ENCODE assay signal across 15 cellular contexts in genomic region chr5:153982206-153982605, GRCh38. TPM values are rescaled to one million over a fixed set of nuclear protein-coding genes. Genes with fewer than 3 reads are reported as not detected.
A peak's percentile ranks its signal among the peaks of the same experiment; 100 is the strongest.
DNase-seq lines count a peak whose midpoint lies in the region; ATAC-seq, FAIRE-seq and TF ChIP-seq lines count a peak whose summit lies in the region.
"Had no signal": no experiment of that assay in that cellular context is flagged by ENCODE, and none has a peak within 500 bp of the region (broad histone marks: within the 10 kb centered on the region; RNA-seq: fewer than 3 reads in every experiment).

No MANE protein-coding gene starts in this region.

- no peaks in the 10 kb centered on the region for H3K9me2 ChIP-seq in GM23248 (ENCODE audit: insufficient read depth)

- TF ChIP-seq CTCF in RWPE1 (conservative IDR thresholded peaks at IDR 0.05; ENCODE audit: low read depth) (no peak), epithelial cell of esophagus (IDR thresholded peaks at IDR 0.05; ENCODE audit: insufficient read depth, low read depth, low read length, missing control alignments) (no peak), keratinocyte (optimal IDR thresholded peaks at IDR 0.05 in 1 of 3, IDR thresholded peaks at IDR 0.05 in 1 of 3, conservative IDR thresholded peaks at IDR 0.05 in 1 of 3; ENCODE audit: extremely low read depth in 1 of 3, insufficient read depth in 2 of 3, low read length in 3 of 3) (no peak)

- FAIRE-seq in keratinocyte (lab: Jason Lieb, UNC), result peak; percentile 93
- FAIRE-seq: HepG2 had no signal

- H3K36me3 ChIP-seq in GM23248 (ENCODE audit: low read depth) (no peaks in the 10 kb centered on the region), keratinocyte (ENCODE audit: control insufficient read depth in 2 of 2, extremely low read depth in 1 of 2, insufficient read depth in 2 of 2, low read length in 2 of 2) (no peaks in the 10 kb centered on the region)
- H3K36me3 ChIP-seq: BLaER1, HAP-1 had no signal

- DNase-seq in GM23248 (peak; percentile 35), RWPE1 (ENCODE audit: low spot score) (peak; percentile 63), epithelial cell of esophagus (ENCODE audit: low read depth) (peak; percentile 82), keratinocyte (ENCODE audit: low read depth, low spot score) (no peak), hippocampal formation (lab: John Stamatoyannopoulos, UW) (no peak), COLO668 (lab: John Stamatoyannopoulos, UW; ENCODE audit: unreplicated experiment) (no peak), hepatic stellate cell (ENCODE audit: low spot score) (no peak)
- DNase-seq: 8988T; Calu3; CD4-positive, alpha-beta memory T cell; DMS79 treated with DMSO at 0.1 percent for 48 hours had no signal

- no peak overlapping the region for H3K9ac ChIP-seq in GM23248
- no peak overlapping the region for H3K9ac ChIP-seq in keratinocyte (ENCODE audit: control insufficient read depth, extremely low read depth, insufficient read depth, low read length)
- H3K9ac ChIP-seq: BLaER1 had no signal

- no peaks in the 10 kb centered on the region for H4K20me1 ChIP-seq in GM23248 (ENCODE audit: insufficient read depth)
- no peaks in the 10 kb centered on the region for H4K20me1 ChIP-seq in keratinocyte (ENCODE audit: control insufficient read depth, extremely low read depth, insufficient read depth, low read length)
- H4K20me1 ChIP-seq: BLaER1 had no signal

- H3K9me1 ChIP-seq in keratinocyte (ENCODE audit: control insufficient read depth, extremely low read depth, insufficient read depth, low read length), result no peaks in the 10 kb centered on the region

- CTCF ChIA-PET in RWPE1 (lab: Yijun Ruan, JAX), result interaction anchor here (1.7 kb wide), 1 partner anchor 8 kb away, joined by 8 read pairs; no protein-coding TSS in a partner anchor

- no peaks in the 10 kb centered on the region for H3F3A ChIP-seq in GM23248 (ENCODE audit: insufficient read depth)

- no peak for ATAC-seq in HG02970 (IDR thresholded peaks at IDR 0.05; ENCODE audit: low FRiP score, unreplicated experiment)
- ATAC-seq: HepG2 had no signal

- H3K27ac ChIP-seq in GM23248 (no peak overlapping the region), RWPE1 (no peak overlapping the region), keratinocyte (ENCODE audit: control insufficient read depth, insufficient read depth, low read length) (no peak overlapping the region)
- H3K27ac ChIP-seq: BLaER1 had no signal

- in situ Hi-C loops in GM23248 (cut with MboI), result loop anchor here (25.0 kb wide), 1 partner anchor 630 kb away; no protein-coding TSS in a partner anchor

- no peak overlapping the region for H3K4me2 ChIP-seq in GM23248 (ENCODE audit: unreplicated experiment)
- H3K4me2 ChIP-seq in keratinocyte (ENCODE audit: control insufficient read depth, extremely low read depth, insufficient read depth, low read depth, low read length), result no peak overlapping the region
- H3K4me2 ChIP-seq: BLaER1 had no signal

- WGBS in GM23248 (ENCODE audit: low coverage in 1 of 2, low lambda C conversion rate in 2 of 2, missing lambda C conversion rate in 2 of 2), 2 experiments, result 40 to 58% methylated on average over 2 of the region's 2 CpGs

- POLR2A ChIA-PET in RWPE1 (lab: Yijun Ruan, JAX; ENCODE audit: low non-redundant PET), result no interaction called here

- no peaks in the 10 kb centered on the region for H3K4me1 ChIP-seq in GM23248 (ENCODE audit: insufficient read depth)
- H3K4me1 ChIP-seq in keratinocyte (ENCODE audit: control insufficient read depth, extremely low read depth, insufficient read depth, low read length), result peaks cover 10% of the 10 kb centered on the region
- H3K4me1 ChIP-seq: BLaER1, HAP-1 had no signal

- H2AFZ ChIP-seq in GM23248 (no peak overlapping the region), keratinocyte (ENCODE audit: control insufficient read depth, low read length) (no peak overlapping the region)

- dilution Hi-C loops in keratinocyte (cut with MboI; ENCODE audit: extremely low pct_ligation_motif_present, low sequenced_read_pairs), result no loop called here

- no peaks in the 10 kb centered on the region for H3K27me3 ChIP-seq in GM23248 (replicated peaks; ENCODE audit: insufficient read depth)
- no peaks in the 10 kb centered on the region for H3K27me3 ChIP-seq in keratinocyte (ENCODE audit: control insufficient read depth, extremely low read depth, insufficient read depth, low read length)
- H3K27me3 ChIP-seq: BLaER1 had no signal

- no peaks in the 10 kb centered on the region for H3K9me3 ChIP-seq in GM23248 (ENCODE audit: low read depth)
- no peaks in the 10 kb centered on the region for H3K9me3 ChIP-seq in keratinocyte (ENCODE audit: control insufficient read depth, low read depth, low read length)
- H3K9me3 ChIP-seq: BLaER1, HAP-1 had no signal

- H3K4me3 ChIP-seq in GM23248 (no peak overlapping the region), epithelial cell of esophagus (ENCODE audit: low read length) (no peak overlapping the region), keratinocyte (ENCODE audit: control insufficient read depth in 2 of 3, extremely low read depth in 1 of 3, insufficient read depth in 2 of 3, low read depth in 1 of 3, low read length in 3 of 3) (no peak overlapping the region)
- H3K4me3 ChIP-seq: BLaER1, HAP-1 had no signal

- H3K79me2 ChIP-seq in GM23248 (ENCODE audit: insufficient read depth) (no peaks in the 10 kb centered on the region), keratinocyte (ENCODE audit: control insufficient read depth, insufficient read depth, low read length) (no peaks in the 10 kb centered on the region)

RNA-seq across cellular contexts. Expression of gene FAM114A2, which starts 56.5 kb away (rescaled TPM):
- 20.2 and 24.8 TPM in 2 replicates for total RNA-seq in GM23248 (2014; rRNA removed; shearing (Covaris generic))
- polyA plus RNA-seq in GM23248 (2016; fragmentation: Nextera tagmentation; extraction: Ambion mirVana) (25.3 and 27.0 TPM in 2 replicates), keratinocyte (16.3 to 18.3 TPM (median 16.3 TPM) in 3 replicates)
- 16.5 TPM for polyA plus RNA-seq in keratinocyte (2011; ENCODE audit: low read depth)
- 11.5 and 15.5 TPM in 2 replicates for polyA plus RNA-seq in keratinocyte (2011; cell fraction: cytosol; rRNA removed)
- 15.3 and 16.6 TPM in 2 replicates for polyA plus RNA-seq in keratinocyte (2011; cell fraction: nucleus; rRNA removed)
- 15.3 and 16.1 TPM in 2 replicates for polyA plus RNA-seq in keratinocyte (2012; ENCODE audit: low replicate concordance)
- polyA minus RNA-seq in keratinocyte, result 4.2 to 30.7 TPM (median 30.6 TPM) in 3 replicates
- polyA minus RNA-seq in keratinocyte (2011; cell fraction: cytosol; rRNA and poly(A)+ RNA removed), result 16.7 TPM
- polyA minus RNA-seq in keratinocyte (2011; cell fraction: nucleus; rRNA and poly(A)+ RNA removed), result 8.3 and 16.1 TPM in 2 replicates

RNA-seq across cellular contexts. Expression of gene MFAP3, which starts 56.6 kb away (rescaled TPM):
- total RNA-seq in GM23248 (2014; rRNA removed; shearing (Covaris generic)), result 88.8 and 110 TPM in 2 replicates
- 20.5 and 22.5 TPM in 2 replicates for polyA plus RNA-seq in GM23248 (2016; fragmentation: Nextera tagmentation; extraction: Ambion mirVana)
- 35.8 to 49.0 TPM (median 43.4 TPM) in 3 replicates for polyA plus RNA-seq in keratinocyte
- polyA plus RNA-seq in keratinocyte (2011; ENCODE audit: low read depth), result 14.0 TPM
- 6.6 and 18.5 TPM in 2 replicates for polyA plus RNA-seq in keratinocyte (2011; cell fraction: cytosol; rRNA removed)
- polyA plus RNA-seq in keratinocyte (2011; cell fraction: nucleus; rRNA removed), result 41.8 and 55.3 TPM in 2 replicates
- 14.9 and 25.7 TPM in 2 replicates for polyA plus RNA-seq in keratinocyte (2012; ENCODE audit: low replicate concordance)
- 30.1 to 97.2 TPM (median 89.8 TPM) in 3 replicates for polyA minus RNA-seq in keratinocyte
- polyA minus RNA-seq in keratinocyte (2011; cell fraction: cytosol; rRNA and poly(A)+ RNA removed), result 24.6 TPM
- polyA minus RNA-seq in keratinocyte (2011; cell fraction: nucleus; rRNA and poly(A)+ RNA removed), result 123 and 172 TPM in 2 replicates

Comparison
In these comparisons a context has a peak if more than half of its experiments do, and no peak if none do; other contexts are left out.
1. DNase-seq: peak in GM23248 (single experiment), RWPE1 (single experiment) and epithelial cell of esophagus (single experiment); none in keratinocyte (single experiment), hippocampal formation (0 of 2), COLO668 (single experiment) and hepatic stellate cell (single experiment).